In the genomic region with DNA sequence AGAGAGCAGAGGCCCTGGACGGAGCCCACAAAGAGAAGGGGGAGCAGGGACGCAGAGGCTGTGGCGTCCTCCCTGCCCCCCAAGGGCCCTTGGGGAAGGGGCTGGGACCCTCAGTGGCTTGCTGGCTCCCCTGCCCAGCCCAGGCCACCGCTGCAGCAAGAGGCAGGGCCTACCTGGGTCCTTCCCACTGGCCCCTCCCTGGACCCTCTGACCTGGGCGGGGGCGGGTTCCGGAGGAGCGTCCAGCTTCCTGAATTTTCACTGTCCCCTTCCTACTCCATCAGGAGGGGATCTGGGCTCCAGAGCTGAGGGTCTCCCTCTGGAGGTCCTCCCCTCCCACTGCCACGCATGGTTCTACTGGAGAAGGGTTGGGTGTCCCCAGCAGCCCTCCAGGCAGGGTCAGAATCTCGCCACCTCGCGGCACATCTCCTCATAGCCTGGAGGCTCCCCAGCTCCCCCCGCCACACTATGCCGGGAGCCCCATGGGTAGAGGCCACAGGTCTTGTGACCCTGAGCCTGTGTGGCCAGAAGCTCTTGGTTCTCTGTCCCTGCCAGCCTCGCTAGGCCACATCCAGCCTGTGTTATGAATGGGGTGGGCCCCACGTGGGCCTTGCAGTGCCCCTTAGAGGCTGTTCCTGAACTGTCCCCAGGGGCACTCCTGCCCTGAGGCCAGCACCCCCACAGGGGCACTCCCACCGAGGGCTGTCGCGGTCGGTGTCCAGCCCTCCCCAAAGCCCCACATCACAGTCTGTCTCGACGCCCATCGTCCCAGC, we compare ENCODE assay signal across 14 cellular contexts. TPM values are rescaled to one million over a fixed set of nuclear protein-coding genes. Genes with fewer than 3 reads are reported as not detected.
DNase-seq lines count a peak whose midpoint lies in the region; ATAC-seq, FAIRE-seq and TF ChIP-seq lines count a peak whose summit lies in the region.
"Had no signal": no experiment of that assay in that cellular context is flagged by ENCODE, and none has a peak within 500 bp of the region (broad histone marks: within the 10 kb centered on the region; RNA-seq: fewer than 3 reads in every experiment).

No MANE protein-coding gene starts in this region.

- FAIRE-seq in H54 (lab: Jason Lieb, UNC) = no peak

- peaks cover 24% of the 10 kb centered on the region for H3K4me1 Mint-ChIP-seq in endodermal cell
- peaks cover 17% of the 10 kb centered on the region for H3K4me1 Mint-ChIP-seq in neural progenitor cell
- H3K4me1 Mint-ChIP-seq in glutamatergic neuron (ENCODE audit: low read depth, unreplicated experiment) = peaks cover 11% of the 10 kb centered on the region

- H3K9me3 ChIP-seq in BLaER1 treated with 17β-estradiol and CSF1 and Interleukin-3, amounts not matched to agents 10 nM and 100 nM (replicated peaks in 1 of 11) = no peaks in the 10 kb centered on the region
- H3K9me3 ChIP-seq in Karpas-422 (ENCODE audit: low read length) = no peaks in the 10 kb centered on the region
- H3K9me3 ChIP-seq in endodermal cell (ENCODE audit: control insufficient read depth, low read length) = no peaks in the 10 kb centered on the region
- H3K9me3 ChIP-seq in neural progenitor cell (ENCODE audit: low read depth) = no peaks in the 10 kb centered on the region
- H3K9me3 ChIP-seq in osteoblast (ENCODE audit: low read depth, low read length) = no peaks in the 10 kb centered on the region

- ATAC-seq in HG03342 (IDR thresholded peaks at IDR 0.05; ENCODE audit: unreplicated experiment) = no peak

- WGBS in endodermal cell (ENCODE audit: insufficient coverage in 1 of 2, insufficient read length in 1 of 2), 2 experiments = 89 to 92% methylated on average over 15 to 23 of the region's 23 CpGs

- H3K9me2 ChIP-seq in Karpas-422 (replicated peaks; ENCODE audit: insufficient read depth, low read length) = no peaks in the 10 kb centered on the region

- TF ChIP-seq CTCF in endodermal cell (conservative IDR thresholded peaks at IDR 0.05) (no peak), neural progenitor cell (IDR thresholded peaks at IDR 0.05) (no peak), glutamatergic neuron (IDR thresholded peaks at IDR 0.05; ENCODE audit: partially characterized antibody, unreplicated experiment) (no peak), osteoblast (IDR thresholded peaks at IDR 0.05; ENCODE audit: extremely low read depth, low read depth, low read length) (no peak)

- no peaks in the 10 kb centered on the region for H3K79me2 ChIP-seq in Karpas-422 (ENCODE audit: low read length)
- no peaks in the 10 kb centered on the region for H3K79me2 ChIP-seq in neural progenitor cell (ENCODE audit: low read depth)
- no peaks in the 10 kb centered on the region for H3K79me2 ChIP-seq in osteoblast (ENCODE audit: insufficient read depth, low read length)

- H3K36me3 Mint-ChIP-seq in endodermal cell (ENCODE audit: low read depth) (no peaks in the 10 kb centered on the region), neural progenitor cell (no peaks in the 10 kb centered on the region), glutamatergic neuron (ENCODE audit: unreplicated experiment) (no peaks in the 10 kb centered on the region)
- H3K36me3 Mint-ChIP-seq: brain had no signal

- peak overlapping the region in 7 of 10 experiments; percentile 54 to 69 (median 61); a peak in 12 of 20 replicates for H3K4me3 ChIP-seq in BLaER1 treated with 17β-estradiol and CSF1 and Interleukin-3, amounts not matched to agents 10 nM and 100 nM
- no peak overlapping the region; the same call in 1 of the 2 replicates for H3K4me3 ChIP-seq in Karpas-422 (ENCODE audit: low read length)
- no peak overlapping the region for H3K4me3 ChIP-seq in endodermal cell (ENCODE audit: low read length)
- no peak overlapping the region for H3K4me3 ChIP-seq in neural progenitor cell
- H3K4me3 ChIP-seq in osteoblast (ENCODE audit: insufficient read depth, low read length) = no peak overlapping the region

- peaks cover 73 to 95% (median 89%) of the 10 kb centered on the region in 11 experiments for H3K27me3 ChIP-seq in BLaER1 treated with 17β-estradiol and CSF1 and Interleukin-3, amounts not matched to agents 10 nM and 100 nM
- H3K27me3 ChIP-seq in Karpas-422 (ENCODE audit: low read length) (no peaks in the 10 kb centered on the region), endodermal cell (ENCODE audit: control insufficient read depth, insufficient read depth, low read length, poor library complexity, severe bottlenecking) (peaks cover 22% of the 10 kb centered on the region), neural progenitor cell (peaks cover 79% of the 10 kb centered on the region), osteoblast (ENCODE audit: insufficient read depth, low read length) (peaks cover 24% of the 10 kb centered on the region)

- H3K27ac Mint-ChIP-seq in endodermal cell (no peak overlapping the region), neural progenitor cell (no peak overlapping the region), glutamatergic neuron (ENCODE audit: unreplicated experiment) (no peak overlapping the region)
- H3K27ac Mint-ChIP-seq: activated B cell treated with CpG ODN at 0.5 μM for 24 hours, brain had no signal

- no peak overlapping the region for H3K4me3 Mint-ChIP-seq in endodermal cell
- peak overlapping the region; percentile 65 for H3K4me3 Mint-ChIP-seq in neural progenitor cell
- H3K4me3 Mint-ChIP-seq in glutamatergic neuron (ENCODE audit: unreplicated experiment) = no peak overlapping the region

- H3K9me3 Mint-ChIP-seq in endodermal cell (no peaks in the 10 kb centered on the region), neural progenitor cell (peaks cover 2% of the 10 kb centered on the region), glutamatergic neuron (ENCODE audit: unreplicated experiment) (peaks cover 2% of the 10 kb centered on the region)
- H3K9me3 Mint-ChIP-seq: activated B cell treated with CpG ODN at 0.5 μM for 24 hours had no signal

- peaks cover 44% of the 10 kb centered on the region for H3K27me3 Mint-ChIP-seq in endodermal cell (ENCODE audit: insufficient read depth)
- peaks cover 42% of the 10 kb centered on the region for H3K27me3 Mint-ChIP-seq in neural progenitor cell (ENCODE audit: insufficient read depth, low read depth)
- H3K27me3 Mint-ChIP-seq in glutamatergic neuron (ENCODE audit: unreplicated experiment) = peaks cover 20% of the 10 kb centered on the region

- H4K20me1 ChIP-seq in BLaER1 treated with 17β-estradiol and CSF1 and Interleukin-3, amounts not matched to agents 10 nM and 100 nM = peaks cover 0 to 39% (median 6%) of the 10 kb centered on the region in 11 experiments; a peak in 11 of 22 replicates
- H4K20me1 ChIP-seq in Karpas-422 (ENCODE audit: insufficient read depth, low read depth, low read length) (no peaks in the 10 kb centered on the region; the same call in 1 of the 2 replicates), neural progenitor cell (ENCODE audit: low read depth) (peaks cover 18% of the 10 kb centered on the region), osteoblast (ENCODE audit: insufficient read depth, low read length) (no peaks in the 10 kb centered on the region)

- peak overlapping the region; percentile 76 to 98 (median 86) for H3K4me2 ChIP-seq in BLaER1 treated with 17β-estradiol and CSF1 and Interleukin-3, amounts not matched to agents 10 nM and 100 nM
- H3K4me2 ChIP-seq in Karpas-422 (ENCODE audit: low read depth, low read length, poor library complexity, severe bottlenecking) = peak overlapping the region; percentile 58
- no peak overlapping the region for H3K4me2 ChIP-seq in neural progenitor cell
- no peak overlapping the region for H3K4me2 ChIP-seq in osteoblast (ENCODE audit: insufficient read depth, low read length)

- H2AFZ ChIP-seq in Karpas-422 (ENCODE audit: low read length) (no peak overlapping the region), neural progenitor cell (replicated peaks) (no peak overlapping the region), osteoblast (ENCODE audit: low read length) (no peak overlapping the region)

- TF ChIP-seq POLR2A in H54 (IDR thresholded peaks at IDR 0.05; ENCODE audit: low read depth, low read length) = no peak

- peaks cover 19% of the 10 kb centered on the region for H3F3A ChIP-seq in neural progenitor cell (ENCODE audit: low read depth)

- peaks cover 19 to 76% (median 65%) of the 10 kb centered on the region in 10 experiments for H3K4me1 ChIP-seq in BLaER1 treated with 17β-estradiol and CSF1 and Interleukin-3, amounts not matched to agents 10 nM and 100 nM
- H3K4me1 ChIP-seq in Karpas-422 (ENCODE audit: low read length) = peaks cover 24% of the 10 kb centered on the region
- peaks cover 21% of the 10 kb centered on the region for H3K4me1 ChIP-seq in endodermal cell (ENCODE audit: control insufficient read depth, insufficient read depth, low read length)
- H3K4me1 ChIP-seq in neural progenitor cell = peaks cover 9% of the 10 kb centered on the region
- peaks cover 6% of the 10 kb centered on the region for H3K4me1 ChIP-seq in osteoblast (ENCODE audit: insufficient read depth, low read length)

- DNase-seq in Karpas-422 (no peak), endodermal cell (peak; percentile 73), neural progenitor cell (ENCODE audit: low spot score) (no peak), H54 (ENCODE audit: insufficient read length, low spot score) (no peak), glutamatergic neuron (no peak), osteoblast (ENCODE audit: insufficient read length, low spot score, missing footprints) (no peak)
- DNase-seq: activated B cell treated with CpG ODN at 0.5 μM for 24 hours; activated T-cell treated with anti-CD3 and anti-CD28 coated beads, Interleukin-2, amount 50 U/mL, for 1 hour; NCI-H524 treated with DMSO at 0.1 percent for 48 hours had no signal

- no peak overlapping the region for H3K27ac ChIP-seq in BLaER1 treated with 17β-estradiol and CSF1 and Interleukin-3, amounts not matched to agents 10 nM and 100 nM
- H3K27ac ChIP-seq in Karpas-422 (ENCODE audit: low read length) = no peak overlapping the region
- no peak overlapping the region for H3K27ac ChIP-seq in endodermal cell (ENCODE audit: low read depth, low read length)
- H3K27ac ChIP-seq in neural progenitor cell = no peak overlapping the region
- H3K27ac ChIP-seq in osteoblast (ENCODE audit: low read depth, low read length) = no peak overlapping the region

- H3K9ac ChIP-seq in BLaER1 treated with 17β-estradiol and CSF1 and Interleukin-3, amounts not matched to agents 10 nM and 100 nM = peak overlapping the region in 7 of 11 experiments; percentile 35 to 71 (median 55); a peak in 11 of 22 replicates
- H3K9ac ChIP-seq in Karpas-422 (ENCODE audit: low read length) (peak overlapping the region; percentile 23; the same call in 1 of the 2 replicates), endodermal cell (ENCODE audit: extremely low read depth, low read length, poor library complexity, severe bottlenecking) (no peak overlapping the region), neural progenitor cell (no peak overlapping the region)

- no peaks in the 10 kb centered on the region for H3K36me3 ChIP-seq in BLaER1 treated with 17β-estradiol and CSF1 and Interleukin-3, amounts not matched to agents 10 nM and 100 nM
- H3K36me3 ChIP-seq in Karpas-422 (ENCODE audit: insufficient read depth, low read length) (no peaks in the 10 kb centered on the region), endodermal cell (ENCODE audit: control insufficient read depth, insufficient read depth, low read length) (no peaks in the 10 kb centered on the region), neural progenitor cell (no peaks in the 10 kb centered on the region), osteoblast (ENCODE audit: insufficient read depth, low read length) (no peaks in the 10 kb centered on the region)

RNA-seq across cellular contexts. Expression of a gene that starts 1.0 kb away (rescaled TPM):
- not detected in 2 replicates for total RNA-seq in Karpas-422 (2014; rRNA removed; shearing (Covaris generic); ENCODE audit: low replicate concordance)
- 1 to 10 TPM; 2.3 to 2.8 TPM for total RNA-seq in endodermal cell
- 0.57 TPM for polyA plus RNA-seq in endodermal cell (2013, experiment 1 of 2)
- polyA plus RNA-seq in endodermal cell (2013, experiment 2 of 2) = 0.95 TPM
- not detected in 2 replicates for total RNA-seq in neural progenitor cell (ENCODE audit: low replicate concordance)
- 0.66 TPM for total RNA-seq in glutamatergic neuron (ENCODE audit: unreplicated experiment)
- under 0.01 TPM in 2 replicates for total RNA-seq in osteoblast
- total RNA-seq: activated B cell treated with CpG ODN at 0.5 μM for 24 hours, epithelial cell of proximal tubule had no signal
- polyA plus RNA-seq: BJ had no signal

RNA-seq across cellular contexts. Expression of a gene that starts 12.6 kb away (rescaled TPM):
- total RNA-seq in Karpas-422 (2014; rRNA removed; shearing (Covaris generic); ENCODE audit: low replicate concordance) = 124 and 197 TPM in 2 replicates
- total RNA-seq in endodermal cell (100 to 1,000 TPM in 1 of 2 donors, 10 to 100 TPM in 1; 64.3 to 110 TPM), neural progenitor cell (ENCODE audit: low replicate concordance) (23.2 and 51.2 TPM in 2 replicates), glutamatergic neuron (ENCODE audit: unreplicated experiment) (102 TPM), osteoblast (28.9 and 31.5 TPM in 2 replicates)
- 82.9 TPM for polyA plus RNA-seq in endodermal cell (2013, experiment 1 of 2)
- 77.1 TPM for polyA plus RNA-seq in endodermal cell (2013, experiment 2 of 2)

RNA-seq across cellular contexts. Expression of a gene that starts 14.5 kb away (rescaled TPM):
- 0.45 and 1.8 TPM in 2 replicates for total RNA-seq in Karpas-422 (2014; rRNA removed; shearing (Covaris generic); ENCODE audit: low replicate concordance)
- total RNA-seq in endodermal cell (1 to 10 TPM; 4.0 to 4.1 TPM), neural progenitor cell (ENCODE audit: low replicate concordance) (0.04 and 0.96 TPM in 2 replicates), glutamatergic neuron (ENCODE audit: unreplicated experiment) (3.9 TPM), osteoblast (0.59 and 1.1 TPM in 2 replicates)
- 0.78 TPM for polyA plus RNA-seq in endodermal cell (2013, experiment 1 of 2)
- polyA plus RNA-seq in endodermal cell (2013, experiment 2 of 2) = 0.75 TPM

RNA-seq across cellular contexts. Expression of a gene that starts 28.9 kb away (rescaled TPM):
- 172 and 272 TPM in 2 replicates for total RNA-seq in Karpas-422 (2014; rRNA removed; shearing (Covaris generic); ENCODE audit: low replicate concordance)
- total RNA-seq in endodermal cell = 10 to 100 TPM; 14.6 to 15.8 TPM
- 10.7 TPM for polyA plus RNA-seq in endodermal cell (2013, experiment 1 of 2)
- 10.8 TPM for polyA plus RNA-seq in endodermal cell (2013, experiment 2 of 2)
- 2.0 and 11.0 TPM in 2 replicates for total RNA-seq in neural progenitor cell (ENCODE audit: low replicate concordance)
- 4.4 TPM for total RNA-seq in glutamatergic neuron (ENCODE audit: unreplicated experiment)
- 5.3 and 6.9 TPM in 2 replicates for total RNA-seq in osteoblast

RNA-seq across cellular contexts. Expression of a gene that starts 29.4 kb away (rescaled TPM):
- 34.0 and 60.6 TPM in 2 replicates for total RNA-seq in Karpas-422 (2014; rRNA removed; shearing (Covaris generic); ENCODE audit: low replicate concordance)
- total RNA-seq in endodermal cell = 1 to 10 TPM; 4.1 to 5.5 TPM
- 3.0 TPM for polyA plus RNA-seq in endodermal cell (2013, experiment 1 of 2)
- polyA plus RNA-seq in endodermal cell (2013, experiment 2 of 2) = 2.8 TPM
- total RNA-seq in neural progenitor cell (ENCODE audit: low replicate concordance) = 1.3 and 3.3 TPM in 2 replicates
- total RNA-seq in glutamatergic neuron (ENCODE audit: unreplicated experiment) = 2.9 TPM
- 0.59 and 0.72 TPM in 2 replicates for total RNA-seq in osteoblast

Comparison
In these comparisons a context has a peak if more than half of its experiments do, and no peak if none do; other contexts are left out.
1. H3K4me2 ChIP-seq: peak in BLaER1 treated with 17β-estradiol and CSF1 and Interleukin-3, amounts not matched to agents 10 nM and 100 nM (11 of 11) and Karpas-422 (single experiment); none in neural progenitor cell (single experiment) and osteoblast (single experiment).
2. H3K4me3 ChIP-seq: peak in BLaER1 treated with 17β-estradiol and CSF1 and Interleukin-3, amounts not matched to agents 10 nM and 100 nM (7 of 10); none in Karpas-422 (single experiment), endodermal cell (single experiment), neural progenitor cell (single experiment) and osteoblast (single experiment).
3. H3K9ac ChIP-seq: peak in BLaER1 treated with 17β-estradiol and CSF1 and Interleukin-3, amounts not matched to agents 10 nM and 100 nM (7 of 11) and Karpas-422 (single experiment); none in endodermal cell (single experiment) and neural progenitor cell (single experiment).